15 cellular contexts compared by ENCODE assay signal in the genomic region with DNA sequence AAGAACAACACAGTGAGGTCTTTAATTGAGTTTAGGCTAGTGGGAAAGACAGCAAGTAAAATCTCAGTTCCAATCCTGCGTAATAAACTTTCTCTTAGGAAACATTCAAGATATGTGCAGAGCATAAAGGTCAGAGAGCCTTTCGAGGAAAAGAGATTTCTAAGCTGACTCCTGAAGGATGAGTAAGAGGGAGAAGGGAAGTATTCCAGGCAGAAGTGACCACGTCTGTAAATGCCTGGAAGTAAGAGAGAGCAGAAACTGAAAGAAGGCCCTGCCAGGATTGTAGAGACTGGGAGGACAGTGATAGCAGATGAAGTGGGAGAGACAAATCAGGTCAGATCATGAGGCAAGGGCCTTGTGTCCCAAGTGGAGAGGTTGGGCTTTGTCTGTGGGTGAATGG. TPM values are rescaled to one million over a fixed set of nuclear protein-coding genes. Genes with fewer than 3 reads are reported as not detected.
"Had no signal": no experiment of that assay in that cellular context is flagged by ENCODE, and none has a peak within 500 bp of the region (broad histone marks: within the 10 kb centered on the region; RNA-seq: fewer than 3 reads in every experiment).

No MANE protein-coding gene starts in this region.

- H3K36me3 Mint-ChIP-seq: activated naive CD8-positive, alpha-beta T cell; immature natural killer cell had no signal

- H3K9me3 Mint-ChIP-seq: endodermal cell; T-helper 2 cell treated with Interferon-gamma antibody and Interleukin-4, amounts not matched to agents 5 μg/mL and 100 μg/mL, for 36 hours had no signal

- H3K4me3 ChIP-seq: breast epithelium, ovary had no signal

- H3K4me1 Mint-ChIP-seq: immature natural killer cell had no signal

- H3K27ac Mint-ChIP-seq: activated naive CD8-positive, alpha-beta T cell; endodermal cell; immature natural killer cell; nephron progenitor cell; T-helper 2 cell treated with Interferon-gamma antibody and Interleukin-4, amounts not matched to agents 5 μg/mL and 100 μg/mL, for 36 hours had no signal

- DNase-seq: activated CD4-positive, alpha-beta T cell treated with anti-CD3 and anti-CD28 coated beads, Interleukin-2, amount 50 U/mL, for 4 hours; activated effector memory CD4-positive, alpha-beta T cell treated with anti-CD3 and anti-CD28 coated beads, Interleukin-2, amount 50 U/mL, for 16 hours; activated T-cell treated with anti-CD3 and anti-CD28 coated beads, Interleukin-2, amount 50 U/mL, for 4 hours; endodermal cell; glutamatergic neuron; immature natural killer cell; nephron progenitor cell; ovary; stimulated activated CD4-positive, alpha-beta T cell treated with anti-CD3 and anti-CD28 coated beads, Interleukin-4, amount 100 ng/mL, for 4 hours had no signal

- H3K36me3 ChIP-seq: breast epithelium, ovary had no signal

- H3K9me3 ChIP-seq: breast epithelium, ovary had no signal

- H3K4me3 Mint-ChIP-seq: activated naive CD8-positive, alpha-beta T cell; activated T-cell treated with anti-CD3 and anti-CD28 coated beads, Interleukin-2, amount 50 U/mL, for 4 hours; endodermal cell; immature natural killer cell; nephron progenitor cell; T-helper 2 cell treated with Interferon-gamma antibody and Interleukin-4, amounts not matched to agents 5 μg/mL and 100 μg/mL, for 36 hours had no signal

- H3K27ac ChIP-seq: breast epithelium, ovary had no signal

- ATAC-seq: activated CD4-positive, CD25-positive, alpha-beta regulatory T cell treated with anti-CD3 and anti-CD28 coated beads, Interleukin-2, amount 50 U/mL, for 24 hours; activated T-cell treated with anti-CD3 and anti-CD28 coated beads, Interleukin-2, amount 50 U/mL, for 4 hours had no signal

- H3K4me1 ChIP-seq: breast epithelium had no signal

- H3K27me3 ChIP-seq: ovary had no signal

RNA-seq across cellular contexts. Expression of gene PNLIPRP3, which starts 41.8 kb away (rescaled TPM):
- total RNA-seq: activated T-cell treated with anti-CD3 and anti-CD28 coated beads, Interleukin-2, amount 50 U/mL, for 4 hours; chondrocyte; dermis microvascular lymphatic vessel endothelial cell; endodermal cell; ovary had no signal
- polyA plus RNA-seq: immature natural killer cell, ovary had no signal
